8 cellular contexts compared by ENCODE assay signal in genomic region chr16:56903866-56904265, GRCh38. TPM values are rescaled to one million over a fixed set of nuclear protein-coding genes. Genes with fewer than 3 reads are reported as not detected.
"Had no signal": no experiment of that assay in that cellular context is flagged by ENCODE, and none has a peak within 500 bp of the region (broad histone marks: within the 10 kb centered on the region; RNA-seq: fewer than 3 reads in every experiment).

No MANE protein-coding gene starts in this region.

- ATAC-seq: GM23338 had no signal

- H2AFZ ChIP-seq: GM23338 had no signal

- H3K27ac Mint-ChIP-seq: GM23338 had no signal

- H3K4me3 ChIP-seq: GM23338 had no signal

- H3K27me3 Mint-ChIP-seq: IgD-negative memory B cell had no signal

- DNase-seq: H9, HCEC 1CT had no signal

- FAIRE-seq: H1, H54, HTR-8/SVneo had no signal

- H3K4me2 ChIP-seq: GM23338 had no signal

- H3K4me3 Mint-ChIP-seq: GM23338, H9, IgD-negative memory B cell had no signal

RNA-seq across cellular contexts. Expression of gene SLC12A3, which starts 38.9 kb away (rescaled TPM):
- total RNA-seq: GM23338, H1, H9, HT-29 had no signal
- polyA plus RNA-seq: GM23338, H1 had no signal

RNA-seq across cellular contexts. Expression of gene CETP, which starts 57.9 kb away (rescaled TPM):
- total RNA-seq: GM23338, H1, H9, HT-29 had no signal
- polyA plus RNA-seq: GM23338, H1 had no signal
